Comparison of ENCODE assay signal across 8 cellular contexts in genomic region chr2:69914235-69915049, GRCh38. TPM values are rescaled to one million over a fixed set of nuclear protein-coding genes. Genes with fewer than 3 reads are reported as not detected.
DNase-seq lines count a peak whose midpoint lies in the region; ATAC-seq, FAIRE-seq and TF ChIP-seq lines count a peak whose summit lies in the region.

No MANE protein-coding gene starts in this region.

- no peaks in the 10 kb centered on the region for H3K9me3 Mint-ChIP-seq in Calu3 (ENCODE audit: low read depth, unreplicated experiment)

- peak overlapping the region; percentile 98 for H3K27ac Mint-ChIP-seq in Calu3 (ENCODE audit: unreplicated experiment)

- H3K4me3 ChIP-seq in NT2/D1 (ENCODE audit: insufficient read length, low read depth) (peak overlapping the region; percentile 66), mesodermal cell (ENCODE audit: extremely low read depth, insufficient read depth, low read length, poor library complexity, severe bottlenecking) (peak overlapping the region; percentile 91)

- H3K27ac ChIP-seq in mesodermal cell (ENCODE audit: low read depth, low read length, severe bottlenecking): peak overlapping the region; percentile 98

- intact Hi-C loops in Calu3 (cut with micrococcal nuclease; ENCODE audit: unreplicated experiment): loop anchor here (2.0 to 5.0 kb wide), 3 partner anchors 187 to 378 kb away; partner anchors contain the start of gene SNRPG

- H3K27me3 Mint-ChIP-seq in Calu3 (ENCODE audit: unreplicated experiment): no peaks in the 10 kb centered on the region

- H3K36me3 Mint-ChIP-seq in Calu3 (ENCODE audit: insufficient read depth, unreplicated experiment): peaks cover 59% of the 10 kb centered on the region

- peak; percentile 85 for ATAC-seq in GM21381 (IDR thresholded peaks at IDR 0.05; ENCODE audit: unreplicated experiment)

- H3K9me3 ChIP-seq in NT2/D1 (ENCODE audit: insufficient read depth, low read length): no peaks in the 10 kb centered on the region
- H3K9me3 ChIP-seq in mesodermal cell (ENCODE audit: control insufficient read depth, low read length): no peaks in the 10 kb centered on the region

- H3K4me3 Mint-ChIP-seq in Calu3 (ENCODE audit: low read depth, unreplicated experiment): peak overlapping the region; percentile 76

- WGBS in mesodermal cell (ENCODE audit: insufficient coverage in 2 of 2), 2 experiments: 0% methylated on average over 45 to 52 of the region's 57 CpGs

- H3K27me3 ChIP-seq in NT2/D1 (ENCODE audit: insufficient read depth, insufficient read length): peaks cover 21% of the 10 kb centered on the region

- no peak for TF ChIP-seq CTCF in Calu3 (IDR thresholded peaks at IDR 0.05; ENCODE audit: unreplicated experiment)

- peak overlapping the region; percentile 90 for H3K9ac ChIP-seq in NT2/D1 (ENCODE audit: insufficient read length, low read depth)

- H3K36me3 ChIP-seq in NT2/D1 (ENCODE audit: insufficient read depth, insufficient read length, low read length): peaks cover 8% of the 10 kb centered on the region
- peaks cover 5% of the 10 kb centered on the region for H3K36me3 ChIP-seq in mesodermal cell (ENCODE audit: control insufficient read depth, insufficient read depth, low read length)

- DNase-seq in Calu3: peak; percentile 99
- DNase-seq in HUDEP-2 (lab: John Stamatoyannopoulos, UW; ENCODE audit: unreplicated experiment in 76 of 76): peak in 75 of 76 experiments; percentile 92 to 100 (median 100)
- peak; percentile 100 for DNase-seq in NT2/D1 (ENCODE audit: low read depth, low spot score)
- peak; percentile 99 for DNase-seq in activated CD8-positive, alpha-beta memory T cell treated with anti-CD3 and anti-CD28 coated beads, Interleukin-2, amount 50 U/mL, for 4 hours
- DNase-seq in stimulated activated CD8-positive, alpha-beta memory T cell treated with anti-CD3 and anti-CD28 coated beads, Interleukin-15, amount 100 ng/mL, for 4 hours (ENCODE audit: low read depth in 2 of 2): peak; percentile 99 to 100

- H3K4me1 ChIP-seq in NT2/D1 (ENCODE audit: insufficient read depth, insufficient read length) (no peaks in the 10 kb centered on the region), mesodermal cell (ENCODE audit: control insufficient read depth, insufficient read depth, low read length, poor library complexity, severe bottlenecking) (no peaks in the 10 kb centered on the region)

- BruUV-seq in Calu3 (replicated peaks; lab: Mats Ljungman, UMichigan): no TSS peak

- peaks cover 27% of the 10 kb centered on the region for H3K4me1 Mint-ChIP-seq in Calu3 (ENCODE audit: low read depth, unreplicated experiment)

- CTCF ChIA-PET in Calu3 (lab: Charles Lee): interaction anchor here (0.7 to 4.1 kb wide), 15 partner anchors 19 to 387 kb away, joined by 3 to 32 read pairs (median 5); partner anchors contain the start of genes C2orf42, FAM136A and SNRPG

- peak; percentile 100 for FAIRE-seq in endometrium (lab: Jason Lieb, UNC)

RNA-seq across cellular contexts. Expression of gene MXD1, which starts 0.5 kb away (rescaled TPM):
- 13.3 and 17.4 TPM in 2 replicates for total RNA-seq in Calu3 (2022)
- 4.9 TPM for polyA plus RNA-seq in mesodermal cell (2013, experiment 1 of 2)
- 4.9 TPM for polyA plus RNA-seq in mesodermal cell (2013, experiment 2 of 2)

RNA-seq across cellular contexts. Expression of gene SNRNP27, which starts 20.7 kb away (rescaled TPM):
- total RNA-seq in Calu3 (2022): 36.3 and 39.8 TPM in 2 replicates
- 48.3 TPM for polyA plus RNA-seq in mesodermal cell (2013, experiment 1 of 2)
- polyA plus RNA-seq in mesodermal cell (2013, experiment 2 of 2): 52.9 TPM

RNA-seq across cellular contexts. Expression of gene ASPRV1, which starts 47.0 kb away (rescaled TPM):
- 0.17 and 0.27 TPM in 2 replicates for total RNA-seq in Calu3 (2022)
- 0.85 TPM for polyA plus RNA-seq in mesodermal cell (2013, experiment 1 of 2)
- polyA plus RNA-seq in mesodermal cell (2013, experiment 2 of 2): 0.51 TPM

Comparison
In these comparisons a context has a peak if more than half of its experiments do, and no peak if none do; other contexts are left out.
1. Peak in every context shown above with its lines: DNase-seq, ATAC-seq, H3K4me3 ChIP-seq and H3K27ac ChIP-seq.